ENCODE assay signal across 13 cellular contexts in genomic region chr14:77003960-77004710, GRCh38. TPM values are rescaled to one million over a fixed set of nuclear protein-coding genes. Genes with fewer than 3 reads are reported as not detected.
DNase-seq lines count a peak whose midpoint lies in the region; ATAC-seq, FAIRE-seq and TF ChIP-seq lines count a peak whose summit lies in the region.
"Had no signal": no experiment of that assay in that cellular context is flagged by ENCODE, and none has a peak within 500 bp of the region (broad histone marks: within the 10 kb centered on the region; RNA-seq: fewer than 3 reads in every experiment).

No MANE protein-coding gene starts in this region.

- TF ChIP-seq CTCF in H1 (IDR thresholded peaks at IDR 0.05; ENCODE audit: control extremely low read depth in 1 of 3, insufficient read depth in 1 of 3, low read depth in 1 of 3, low read length in 3 of 3) (no peak), nephron (IDR thresholded peaks at IDR 0.05; ENCODE audit: unreplicated experiment in 3 of 3) (no peak), psoas muscle (IDR thresholded peaks at IDR 0.05) (no peak)

- H4K91ac ChIP-seq in H1 (replicated peaks; ENCODE audit: insufficient read length, low read length), result peak overlapping the region; percentile 2

- no peak overlapping the region; the same call in 1 of the 2 replicates for H4K8ac ChIP-seq in H1 (ENCODE audit: extremely low read depth, insufficient read depth, low read length)

- peaks cover 3% of the 10 kb centered on the region; the same call in 1 of the 2 replicates for H3K79me1 ChIP-seq in H1 (ENCODE audit: low read depth, low read length)

- H3K9me3 ChIP-seq in BLaER1 treated with 17β-estradiol and CSF1 and Interleukin-3, amounts not matched to agents 10 nM and 100 nM (replicated peaks in 1 of 11), result no peaks in the 10 kb centered on the region
- H3K9me3 ChIP-seq in H1 (ENCODE audit: insufficient read depth in 2 of 2, low read depth in 1 of 2, low read length in 1 of 2) (no peaks in the 10 kb centered on the region), psoas muscle (no peaks in the 10 kb centered on the region)

- H3K9ac ChIP-seq in BLaER1 treated with 17β-estradiol and CSF1 and Interleukin-3, amounts not matched to agents 10 nM and 100 nM, result no peak overlapping the region
- no peak overlapping the region; a peak in 1 of 7 replicates for H3K9ac ChIP-seq in H1 (replicated peaks in 1 of 4; ENCODE audit: extremely low read depth in 1 of 4, low read depth in 3 of 4, low read length in 3 of 4)

- peak overlapping the region; percentile 59 to 82 (median 74) for H3K27ac Mint-ChIP-seq in nephron
- H3K27ac Mint-ChIP-seq: naive thymus-derived CD8-positive, alpha-beta T cell had no signal

- H3K27me3 ChIP-seq in BLaER1 treated with 17β-estradiol and CSF1 and Interleukin-3, amounts not matched to agents 10 nM and 100 nM, result no peaks in the 10 kb centered on the region
- H3K27me3 ChIP-seq in H1 (replicated peaks in 1 of 4; ENCODE audit: control insufficient read depth in 3 of 4, extremely low read depth in 1 of 4, insufficient read depth in 3 of 4, low read length in 3 of 4) (no peaks in the 10 kb centered on the region), psoas muscle (ENCODE audit: insufficient read depth in 3 of 3, low read length in 2 of 3) (no peaks in the 10 kb centered on the region)

- peaks cover 66 to 79% (median 77%) of the 10 kb centered on the region in 10 experiments for H3K4me1 ChIP-seq in BLaER1 treated with 17β-estradiol and CSF1 and Interleukin-3, amounts not matched to agents 10 nM and 100 nM
- H3K4me1 ChIP-seq in H1 (replicated peaks in 1 of 4; ENCODE audit: control insufficient read depth in 3 of 4, insufficient read depth in 4 of 4, low read length in 3 of 4) (peaks cover 8 to 36% (median 15%) of the 10 kb centered on the region in 4 experiments; a peak in 6 of 7 replicates), psoas muscle (peaks cover 57% of the 10 kb centered on the region)

- no peak overlapping the region for H3K23ac ChIP-seq in H1 (ENCODE audit: insufficient read length)

- no peaks in the 10 kb centered on the region for H3K79me2 ChIP-seq in H1 (ENCODE audit: control insufficient read depth in 1 of 2, insufficient read depth in 2 of 2, low read length in 2 of 2)

- H3K4ac ChIP-seq in H1 (replicated peaks; ENCODE audit: insufficient read length, low read depth, low read length), result no peak overlapping the region

- H3K18ac ChIP-seq in H1 (ENCODE audit: extremely low read depth, low read length), result peak overlapping the region; percentile 2; the same call in 1 of the 2 replicates

- CTCF ChIA-PET in H1 (lab: Charles Lee; ENCODE audit: partially characterized antibody), result interaction anchor here (0.6 to 25.2 kb wide), 9 partner anchors 10 to 224 kb away, joined by 3 to 280 read pairs (median 4); no protein-coding TSS in a partner anchor

- ATAC-seq in HG03196 (IDR thresholded peaks at IDR 0.05; ENCODE audit: unreplicated experiment), result no peak
- ATAC-seq in psoas muscle, result no peak
- ATAC-seq: naive thymus-derived CD8-positive, alpha-beta T cell had no signal

- no peaks in the 10 kb centered on the region for H3K36me3 Mint-ChIP-seq in nephron (ENCODE audit: low read depth)
- H3K36me3 Mint-ChIP-seq: naive thymus-derived CD8-positive, alpha-beta T cell had no signal

- H2BK5ac ChIP-seq in H1 (ENCODE audit: low read depth, low read length), result peak overlapping the region; percentile 81; the same call in 1 of the 2 replicates

- H3K23me2 ChIP-seq in H1 (ENCODE audit: low read depth, low read length), result no peaks in the 10 kb centered on the region

- TF ChIP-seq POLR2A in H1 (IDR thresholded peaks at IDR 0.05; ENCODE audit: control extremely low read depth in 1 of 2, low read depth in 2 of 2, low read length in 2 of 2), result no peak

- H3K36me3 ChIP-seq in BLaER1 treated with 17β-estradiol and CSF1 and Interleukin-3, amounts not matched to agents 10 nM and 100 nM, result no peaks in the 10 kb centered on the region
- H3K36me3 ChIP-seq in H1 (ENCODE audit: control insufficient read depth in 2 of 4, insufficient read depth in 4 of 4, low read length in 3 of 4), result no peaks in the 10 kb centered on the region
- no peaks in the 10 kb centered on the region for H3K36me3 ChIP-seq in psoas muscle (ENCODE audit: insufficient read depth in 1 of 2, low read depth in 1 of 2)

- no peak overlapping the region for H3K14ac ChIP-seq in H1 (ENCODE audit: insufficient read length)

- intact Hi-C loops in psoas muscle (cut with DNase I), result no loop called here

- peak overlapping the region; percentile 77; the same call in 1 of the 2 replicates for H2BK12ac ChIP-seq in H1 (ENCODE audit: low read depth, low read length)

- no peak for FAIRE-seq in H1 (lab: Jason Lieb, UNC)

- DNase-seq in M059J (ENCODE audit: low read depth) (peak; percentile 72), H1 (ENCODE audit: low read depth in 1 of 2, low spot score in 2 of 2) (peak in 1 of 2 experiments; percentile 45), psoas muscle (no peak), NCI-H1105 (lab: John Stamatoyannopoulos, UW) (no peak)
- DNase-seq in stimulated activated CD4-positive, alpha-beta T cell treated with anti-CD3 and anti-CD28 coated beads, Interleukin-12 subunit alpha, Interleukin-12 subunit beta, amount 100 ng/mL, for 4 hours, result no peak
- DNase-seq: activated gamma-delta T cell; Karpas-422; naive thymus-derived CD8-positive, alpha-beta T cell; NCI-H2107; T-helper 2 cell had no signal

- 82% methylated on average over 5 of the region's 5 CpGs; no CpG with 5 or more reads in 1 of the 2 experiments for WGBS in H1 (ENCODE audit: extremely low coverage in 1 of 2, insufficient coverage in 1 of 2, insufficient read length in 1 of 2, insufficient replicate concordance in 2 of 2, low coverage in 1 of 2, low lambda C conversion rate in 2 of 2, missing lambda C conversion rate in 1 of 2), 2 experiments
- 69 to 89% (median 77%) methylated on average over 5 of the region's 5 CpGs for WGBS in psoas muscle, 3 donors

- peaks cover 62% of the 10 kb centered on the region for H3K4me1 Mint-ChIP-seq in nephron

- TF ChIP-seq EP300 in H1 (IDR thresholded peaks at IDR 0.05; ENCODE audit: borderline replicate concordance in 1 of 2, low read depth in 2 of 2, low read length in 2 of 2), result no peak

- no peak overlapping the region for H3K4me3 ChIP-seq in BLaER1 treated with 17β-estradiol and CSF1 and Interleukin-3, amounts not matched to agents 10 nM and 100 nM
- no peak overlapping the region for H3K4me3 ChIP-seq in H1 (ENCODE audit: extremely low read depth in 1 of 4, insufficient read depth in 2 of 4, low read depth in 3 of 4, low read length in 4 of 4)
- H3K4me3 ChIP-seq in psoas muscle, result no peak overlapping the region

- no peak overlapping the region for H3K4me3 Mint-ChIP-seq in nephron
- H3K4me3 Mint-ChIP-seq: naive thymus-derived CD8-positive, alpha-beta T cell had no signal

- peaks cover 3% of the 10 kb centered on the region for H3K27me3 Mint-ChIP-seq in nephron (ENCODE audit: low read depth)

- peak overlapping the region; percentile 95; the same call in 1 of the 2 replicates for H2BK20ac ChIP-seq in H1 (ENCODE audit: low read length)

- no peak overlapping the region for H3K56ac ChIP-seq in H1 (replicated peaks; ENCODE audit: insufficient read length, low read depth, low read length)

- H2AFZ ChIP-seq in H1 (ENCODE audit: low read length), result no peak overlapping the region; the same call in 1 of the 2 replicates

- no peak overlapping the region for H3K27ac ChIP-seq in BLaER1 treated with 17β-estradiol and CSF1 and Interleukin-3, amounts not matched to agents 10 nM and 100 nM
- no peak overlapping the region for H3K27ac ChIP-seq in H1 (ENCODE audit: low read depth, low read length)
- H3K27ac ChIP-seq in psoas muscle, result no peak overlapping the region

- no peak overlapping the region for H4K5ac ChIP-seq in H1 (ENCODE audit: insufficient read length, low read depth, low read length)

- peak overlapping the region; percentile 88 for H2BK15ac ChIP-seq in H1 (ENCODE audit: low read length)

- no peak for TF ChIP-seq RAD21 in H1 (IDR thresholded peaks at IDR 0.05 in 1 of 2, conservative IDR thresholded peaks at IDR 0.05 in 1 of 2; ENCODE audit: low read depth in 2 of 2, low read length in 2 of 2)

- POLR2A ChIA-PET in H1 (lab: Charles Lee; ENCODE audit: partially characterized antibody), result interaction anchor here (3.1 kb wide), 1 partner anchor 21 kb away, joined by 8 read pairs; no protein-coding TSS in a partner anchor

- no peak overlapping the region for H2BK120ac ChIP-seq in H1 (replicated peaks; ENCODE audit: low read depth, low read length)

- no peaks in the 10 kb centered on the region for H4K20me1 ChIP-seq in BLaER1 treated with 17β-estradiol and CSF1 and Interleukin-3, amounts not matched to agents 10 nM and 100 nM
- no peaks in the 10 kb centered on the region for H4K20me1 ChIP-seq in H1 (replicated peaks in 1 of 2; ENCODE audit: control insufficient read depth in 1 of 2, insufficient read depth in 2 of 2, low read length in 2 of 2)

- peak overlapping the region; percentile 21 to 80 (median 44); a peak in 21 of 22 replicates for H3K4me2 ChIP-seq in BLaER1 treated with 17β-estradiol and CSF1 and Interleukin-3, amounts not matched to agents 10 nM and 100 nM
- H3K4me2 ChIP-seq in H1 (ENCODE audit: insufficient read depth in 1 of 2, low read depth in 2 of 2, low read length in 2 of 2), result no peak overlapping the region; a peak in 1 of 4 replicates

- no peaks in the 10 kb centered on the region for H3K9me3 Mint-ChIP-seq in nephron

- H2AK5ac ChIP-seq in H1 (ENCODE audit: low read depth, low read length), result 0 out of 2 replicates have a peak overlapping the region, but pooled peaks have one; percentile 85

TF ChIP-seq in H1, 55 proteins besides CTCF, POLR2A, EP300 and RAD21:
- TF ChIP-seq POU5F1 (IDR thresholded peaks at IDR 0.05; ENCODE audit: low read depth, low read length), result no peak

RNA-seq across cellular contexts. Expression of gene IRF2BPL, which starts 24.4 kb away (rescaled TPM):
- 13.2 and 31.7 TPM in 2 replicates for total RNA-seq in M059J (2014; rRNA removed; shearing (Covaris generic))
- 57.0 and 59.6 TPM in 2 replicates for total RNA-seq in H1 (2021; fragmentation: NEBNext Ultra II Directional; extraction: Animal tissue kit (Norgen Biotek cat#: 25700))
- polyA plus RNA-seq in H1 (2011; rRNA removed), result 18.8 and 32.1 TPM in 2 replicates
- 22.0 TPM for polyA plus RNA-seq in H1 (2011; cell fraction: cytosol; rRNA removed)
- polyA plus RNA-seq in H1 (2011; cell fraction: nucleus; rRNA removed), result 27.5 TPM
- 36.5 to 43.3 TPM (median 39.3 TPM) in 4 replicates for polyA plus RNA-seq in H1 (2012, experiment 1 of 2)
- polyA plus RNA-seq in H1 (2012, experiment 2 of 2), result 26.8 TPM
- polyA plus RNA-seq in H1 (2013, experiment 1 of 2), result 21.9 TPM
- 22.6 TPM for polyA plus RNA-seq in H1 (2013, experiment 2 of 2)
- 7.7 and 12.6 TPM in 2 replicates for polyA minus RNA-seq in H1 (2011; rRNA and poly(A)+ RNA removed)
- 47.4 TPM for polyA minus RNA-seq in H1 (2011; cell fraction: cytosol; rRNA and poly(A)+ RNA removed)
- 25.9 TPM for polyA minus RNA-seq in H1 (2011; cell fraction: nucleus; rRNA and poly(A)+ RNA removed)
- 10 to 100 TPM in 3 of 4 donors, 1 to 10 TPM in 1; 9.7 to 26.3 (median 21.7) TPM for total RNA-seq in psoas muscle
- polyA plus RNA-seq in psoas muscle, result 1 to 10 TPM; 3.8 to 9.5 (median 4.4) TPM

Comparison
In these comparisons a context has a peak if more than half of its experiments do, and no peak if none do; other contexts are left out.
1. H3K4me2 ChIP-seq: peak in BLaER1 treated with 17β-estradiol and CSF1 and Interleukin-3, amounts not matched to agents 10 nM and 100 nM (11 of 11); none in H1 (0 of 2).